ENCODE assay signal across 19 cellular contexts in the genomic region with DNA sequence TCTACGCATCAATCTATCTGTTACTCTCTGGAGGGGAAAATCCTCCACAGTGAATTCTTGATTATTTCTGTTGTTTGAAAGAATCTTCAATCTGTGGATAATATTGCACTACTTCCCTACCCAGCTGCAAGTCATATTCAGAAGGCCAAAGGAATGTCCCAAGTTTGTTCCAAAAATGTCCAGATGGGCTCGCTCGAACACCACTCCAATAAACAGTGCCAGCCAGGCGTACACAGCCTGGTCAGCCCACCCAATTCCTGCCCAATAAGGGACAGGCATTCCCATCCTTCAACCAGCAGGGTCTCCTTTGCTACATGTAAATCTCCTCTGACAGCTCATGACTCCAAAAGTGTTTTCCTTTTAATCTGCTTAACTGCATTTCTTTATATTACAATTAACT.
DNase-seq lines count a peak whose midpoint lies in the region; ATAC-seq and TF ChIP-seq lines count a peak whose summit lies in the region.
"Had no signal": no experiment of that assay in that cellular context is flagged by ENCODE, and none has a peak within 500 bp of the region (broad histone marks: within the 10 kb centered on the region; RNA-seq: fewer than 3 reads in every experiment).

No MANE protein-coding gene starts in this region.

- ATAC-seq in GM21786 (IDR thresholded peaks at IDR 0.05; ENCODE audit: unreplicated experiment) (no peak), HG02938 (IDR thresholded peaks at IDR 0.05; ENCODE audit: unreplicated experiment) (no peak)
- ATAC-seq: PC-3 had no signal

- peaks cover 45% of the 10 kb centered on the region for H3K4me1 Mint-ChIP-seq in chondrocyte (ENCODE audit: low read depth)
- peaks cover 21% of the 10 kb centered on the region for H3K4me1 Mint-ChIP-seq in nephron
- H3K4me1 Mint-ChIP-seq in activated naive CD8-positive, alpha-beta T cell treated with anti-CD3 and anti-CD28 coated beads for 36 hours = no peaks in the 10 kb centered on the region
- H3K4me1 Mint-ChIP-seq: CD8-positive, alpha-beta memory T cell had no signal

- peak overlapping the region; percentile 73 for H3K27ac ChIP-seq in angular gyrus (ENCODE audit: low read depth, low read length)
- H3K27ac ChIP-seq: BLaER1 treated with 17β-estradiol and CSF1 and Interleukin-3, amounts not matched to agents 10 nM and 100 nM; KMS-11; SJSA1 had no signal

- no peaks in the 10 kb centered on the region for H3K27me3 Mint-ChIP-seq in chondrocyte (ENCODE audit: low read depth)
- H3K27me3 Mint-ChIP-seq in nephron (ENCODE audit: low read depth) = no peaks in the 10 kb centered on the region
- no peaks in the 10 kb centered on the region for H3K27me3 Mint-ChIP-seq in activated naive CD8-positive, alpha-beta T cell treated with anti-CD3 and anti-CD28 coated beads for 36 hours

- DNase-seq in Ammon's horn (ENCODE audit: low spot score) = peak; percentile 25
- DNase-seq in chondrocyte (ENCODE audit: low spot score) = no peak
- no peak for DNase-seq in activated naive CD8-positive, alpha-beta T cell treated with anti-CD3 and anti-CD28 coated beads for 36 hours
- no peak for DNase-seq in mesenteric fat pad (ENCODE audit: low spot score)
- DNase-seq: CD8-positive, alpha-beta memory T cell; GF-D8; NCI-H1048; NCI-H1436 treated with DMSO at 0.1 percent for 48 hours; NCI-H2029 treated with DMSO at 0.1 percent for 48 hours; NCI-H2171 treated with DMSO at 0.1 percent for 48 hours; NCI-H526 treated with DMSO at 0.1 percent for 48 hours had no signal

- H3K4me3 Mint-ChIP-seq in chondrocyte (ENCODE audit: unreplicated experiment) = no peak overlapping the region
- no peak overlapping the region for H3K4me3 Mint-ChIP-seq in nephron
- no peak overlapping the region for H3K4me3 Mint-ChIP-seq in activated naive CD8-positive, alpha-beta T cell treated with anti-CD3 and anti-CD28 coated beads for 36 hours
- H3K4me3 Mint-ChIP-seq: CD8-positive, alpha-beta memory T cell had no signal

- H3K9me3 Mint-ChIP-seq in chondrocyte (ENCODE audit: low read depth) (peaks cover 11% of the 10 kb centered on the region), nephron (peaks cover 5% of the 10 kb centered on the region)
- H3K9me3 Mint-ChIP-seq in activated naive CD8-positive, alpha-beta T cell treated with anti-CD3 and anti-CD28 coated beads for 36 hours = no peaks in the 10 kb centered on the region
- H3K9me3 Mint-ChIP-seq: CD8-positive, alpha-beta memory T cell had no signal

- no peak for TF ChIP-seq CTCF in chondrocyte (IDR thresholded peaks at IDR 0.05)
- no peak for TF ChIP-seq CTCF in nephron (IDR thresholded peaks at IDR 0.05; ENCODE audit: unreplicated experiment in 3 of 3)

- H3K36me3 Mint-ChIP-seq in chondrocyte (ENCODE audit: low read depth) = no peaks in the 10 kb centered on the region
- no peaks in the 10 kb centered on the region for H3K36me3 Mint-ChIP-seq in nephron (ENCODE audit: low read depth)
- H3K36me3 Mint-ChIP-seq in activated naive CD8-positive, alpha-beta T cell treated with anti-CD3 and anti-CD28 coated beads for 36 hours = no peaks in the 10 kb centered on the region
- H3K36me3 Mint-ChIP-seq: CD8-positive, alpha-beta memory T cell had no signal

- H3K27ac Mint-ChIP-seq in chondrocyte (ENCODE audit: unreplicated experiment) = peak overlapping the region; percentile 42
- peak overlapping the region; percentile 4 to 42 (median 16) for H3K27ac Mint-ChIP-seq in nephron
- H3K27ac Mint-ChIP-seq in activated naive CD8-positive, alpha-beta T cell treated with anti-CD3 and anti-CD28 coated beads for 36 hours = no peak overlapping the region
- H3K27ac Mint-ChIP-seq: CD8-positive, alpha-beta memory T cell had no signal
